ENCODE assay signal across 8 cellular contexts in genomic region chr16:56450275-56450889, GRCh38. TPM values are rescaled to one million over a fixed set of nuclear protein-coding genes. Genes with fewer than 3 reads are reported as not detected.
A peak's percentile ranks its signal among the peaks of the same experiment; 100 is the strongest.
DNase-seq lines count a peak whose midpoint lies in the region; ATAC-seq and TF ChIP-seq lines count a peak whose summit lies in the region.

No MANE protein-coding gene starts in this region.

- intact Hi-C loops in cardiac septum (cut with DNase I) (no loop called here), spleen (cut with DNase I; ENCODE audit: low total_unique reads) (no loop called here)
- intact Hi-C loops in activated CD8-positive, alpha-beta T cell treated with anti-CD3 and anti-CD28 coated beads for 36 hours (cut with micrococcal nuclease): no loop called here

- no peaks in the 10 kb centered on the region for H3K9me3 Mint-ChIP-seq in activated CD8-positive, alpha-beta T cell treated with anti-CD3 and anti-CD28 coated beads for 36 hours

- peaks cover 43% of the 10 kb centered on the region for H3K4me1 Mint-ChIP-seq in activated CD8-positive, alpha-beta T cell treated with anti-CD3 and anti-CD28 coated beads for 36 hours (ENCODE audit: low read depth)

- H3K27ac Mint-ChIP-seq in activated CD8-positive, alpha-beta T cell treated with anti-CD3 and anti-CD28 coated beads for 36 hours: peak overlapping the region; percentile 92

- H3K27ac ChIP-seq in right atrium auricular region: peak overlapping the region; percentile 81
- peak overlapping the region; percentile 75 to 91 (median 86) for H3K27ac ChIP-seq in spleen

- H3K4me1 ChIP-seq in right atrium auricular region: peaks cover 0 to 38% of the 10 kb centered on the region in 2 donors
- H3K4me1 ChIP-seq in spleen: peaks cover 20 to 62% (median 49%) of the 10 kb centered on the region in 6 donors

- peaks cover 43% of the 10 kb centered on the region for H3K36me3 Mint-ChIP-seq in activated CD8-positive, alpha-beta T cell treated with anti-CD3 and anti-CD28 coated beads for 36 hours (ENCODE audit: low read depth)

- H3K9me3 ChIP-seq in right atrium auricular region (no peaks in the 10 kb centered on the region), spleen (no peaks in the 10 kb centered on the region)

- TF ChIP-seq POLR2A in spleen (IDR thresholded peaks at IDR 0.05): no peak

- no peaks in the 10 kb centered on the region for H3K27me3 ChIP-seq in right atrium auricular region
- H3K27me3 ChIP-seq in spleen (replicated peaks in 1 of 7): no peaks in the 10 kb centered on the region

- DNase-seq in right atrium auricular region (ENCODE audit: low spot score): no peak
- no peak for DNase-seq in cardiac septum (ENCODE audit: low spot score)
- DNase-seq in activated CD8-positive, alpha-beta T cell treated with anti-CD3 and anti-CD28 coated beads for 36 hours: no peak
- DNase-seq in hepatic stellate cell (ENCODE audit: low spot score): peak; percentile 23
- DNase-seq in spleen: peak; percentile 71
- DNase-seq in SHP77 (lab: John Stamatoyannopoulos, UW): no peak
- DNase-seq in GM10266 (ENCODE audit: extremely low spot score): no peak

- H3K4me3 ChIP-seq in right atrium auricular region (peak overlapping the region; percentile 74 to 96), spleen (peak overlapping the region; percentile 84 to 98 (median 90))

- peak overlapping the region; percentile 80 for H3K4me3 Mint-ChIP-seq in activated CD8-positive, alpha-beta T cell treated with anti-CD3 and anti-CD28 coated beads for 36 hours

- H3K36me3 ChIP-seq in right atrium auricular region (peaks cover 31% of the 10 kb centered on the region), spleen (peaks cover 0 to 47% (median 37%) of the 10 kb centered on the region in 6 donors)

- no peaks in the 10 kb centered on the region for H3K27me3 Mint-ChIP-seq in activated CD8-positive, alpha-beta T cell treated with anti-CD3 and anti-CD28 coated beads for 36 hours

- CTCF ChIA-PET in activated CD8-positive, alpha-beta T cell treated with anti-CD3 and anti-CD28 coated beads for 36 hours (lab: Charles Lee): interaction anchor here (1.2 to 1.8 kb wide), 3 partner anchors 10 to 259 kb away, joined by 3 to 5 read pairs (median 5); no protein-coding TSS in a partner anchor

- WGBS in spleen, 5 donors: 10 to 17% (median 12%) methylated on average over 13 of the region's 13 CpGs

- ATAC-seq in activated CD8-positive, alpha-beta T cell treated with anti-CD3 and anti-CD28 coated beads for 36 hours: no peak
- no peak for ATAC-seq in GM19397 (IDR thresholded peaks at IDR 0.05; ENCODE audit: unreplicated experiment)

- TF ChIP-seq CTCF in right atrium auricular region (IDR thresholded peaks at IDR 0.05) (no peak), spleen (IDR thresholded peaks at IDR 0.05 in 8 of 11, conservative IDR thresholded peaks at IDR 0.05 in 3 of 11) (no peak), GM10266 (IDR thresholded peaks at IDR 0.05; ENCODE audit: control insufficient read depth, insufficient read depth, low read depth, missing control alignments) (no peak)
- no peak for TF ChIP-seq CTCF in activated CD8-positive, alpha-beta T cell treated with anti-CD3 and anti-CD28 coated beads for 36 hours (IDR thresholded peaks at IDR 0.05)

- POLR2A ChIA-PET in activated CD8-positive, alpha-beta T cell treated with anti-CD3 and anti-CD28 coated beads for 36 hours (lab: Charles Lee): interaction anchor here (1.8 kb wide), 1 partner anchor 12 kb away, joined by 5 read pairs; no protein-coding TSS in a partner anchor

RNA-seq across cellular contexts. Expression of gene NUDT21, which starts 0.8 kb away (rescaled TPM):
- total RNA-seq in right atrium auricular region: 10 to 100 TPM; 37.0 to 43.7 TPM
- total RNA-seq in cardiac septum: 66.2 TPM
- total RNA-seq in activated CD8-positive, alpha-beta T cell treated with anti-CD3 and anti-CD28 coated beads for 36 hours: 100 to 1,000 TPM; 296 to 306 TPM
- total RNA-seq in spleen: 10 to 100 TPM; 52.8 to 93.0 (median 83.2) TPM
- 10 to 100 TPM; 19.4 to 36.8 (median 29.2) TPM for polyA plus RNA-seq in spleen

RNA-seq across cellular contexts. Expression of gene OGFOD1, which starts 1.0 kb away (rescaled TPM):
- total RNA-seq in right atrium auricular region: 10 to 100 TPM; 18.0 to 23.7 TPM
- 30.1 TPM for total RNA-seq in cardiac septum
- total RNA-seq in activated CD8-positive, alpha-beta T cell treated with anti-CD3 and anti-CD28 coated beads for 36 hours: 10 to 100 TPM; 51.0 to 59.2 TPM
- total RNA-seq in spleen: 10 to 100 TPM; 22.8 to 34.7 (median 30.5) TPM
- 10 to 100 TPM in 2 of 3 donors, 1 to 10 TPM in 1; 6.9 to 11.6 (median 10.3) TPM for polyA plus RNA-seq in spleen

RNA-seq across cellular contexts. Expression of gene AMFR, which starts 25.0 kb away (rescaled TPM):
- total RNA-seq in right atrium auricular region: 100 to 1,000 TPM; 110 to 153 TPM
- 79.4 TPM for total RNA-seq in cardiac septum
- total RNA-seq in activated CD8-positive, alpha-beta T cell treated with anti-CD3 and anti-CD28 coated beads for 36 hours: 10 to 100 TPM; 35.9 to 41.6 TPM
- total RNA-seq in spleen: 100 to 1,000 TPM in 5 of 7 donors, 10 to 100 TPM in 2; 88.5 to 249 (median 126) TPM
- 10 to 100 TPM; 48.1 to 74.4 (median 56.2) TPM for polyA plus RNA-seq in spleen

Comparison
In these comparisons a context has a peak if more than half of its experiments do, and no peak if none do; other contexts are left out.
1. DNase-seq: peak in hepatic stellate cell (single experiment) and spleen (single experiment); none in right atrium auricular region (single experiment), cardiac septum (single experiment), activated CD8-positive, alpha-beta T cell treated with anti-CD3 and anti-CD28 coated beads for 36 hours (single experiment), SHP77 (0 of 2) and GM10266 (single experiment).